Comparison of ENCODE assay signal across 32 cellular contexts in genomic region chr3:130961458-130961857, GRCh38.
"Had no signal": no experiment of that assay in that cellular context is flagged by ENCODE, and none has a peak within 500 bp of the region (broad histone marks: within the 10 kb centered on the region; RNA-seq: fewer than 3 reads in every experiment).

No MANE protein-coding gene starts in this region.

- H3K4me1 ChIP-seq: adrenal gland, body of pancreas, breast epithelium had no signal

- DNase-seq: activated B cell treated with CpG ODN at 0.5 μM for 24 hours; activated CD4-positive, alpha-beta memory T cell treated with anti-CD3 and anti-CD28 coated beads for 36 hours; activated CD4-positive, alpha-beta T cell treated with anti-CD3 and anti-CD28 coated beads for 4 hours; activated CD4-positive, alpha-beta T cell treated with anti-CD3 and anti-CD28 coated beads, Interleukin-2, amount 10 ng/mL, durations not matched to agents 24 days and 14 days; activated CD4-positive, alpha-beta T cell treated with anti-CD3 and anti-CD28 coated beads, Interleukin-2, amount 50 U/mL, for 1 hour; activated CD4-positive, alpha-beta T cell treated with anti-CD3 and anti-CD28 coated beads, Interleukin-2, amount 50 U/mL, for 4 hours; activated CD4-positive, CD25-positive, alpha-beta regulatory T cell treated with anti-CD3 and anti-CD28 coated beads, Interleukin-2, amount 50 U/mL, for 72 hours; activated CD8-positive, alpha-beta memory T cell treated with anti-CD3 and anti-CD28 coated beads, Interleukin-2, amount 50 U/mL, for 4 hours; activated CD8-positive, alpha-beta T cell treated with anti-CD3 and anti-CD28 coated beads for 36 hours; activated effector memory CD4-positive, alpha-beta T cell treated with anti-CD3 and anti-CD28 coated beads, Interleukin-2, amount 50 U/mL, for 16 hours; activated gamma-delta T cell treated with Interleukin-2 at 50 U/mL for 16 hours; activated naive CD4-positive, alpha-beta T cell; activated naive CD4-positive, alpha-beta T cell treated with anti-CD3 and anti-CD28 coated beads for 36 hours; activated naive CD4-positive, alpha-beta T cell treated with anti-CD3 and anti-CD28 coated beads, Interleukin-2, amount 50 U/mL, for 16 hours; activated naive CD8-positive, alpha-beta T cell treated with anti-CD3 and anti-CD28 coated beads for 36 hours; activated T-cell treated with anti-CD3 and anti-CD28 coated beads for 4 hours; activated T-cell treated with anti-CD3 and anti-CD28 coated beads, Interleukin-2, amount 50 U/mL, for 1 hour; activated T-cell treated with anti-CD3 and anti-CD28 coated beads, Interleukin-2, amount 50 U/mL, for 4 hours; activated T-cell treated with anti-CD3 and anti-CD28 coated beads, Interleukin-2, amount 50 U/mL, for 72 hours; adrenal gland; amniotic stem cell; aorta; body of pancreas; brain microvascular endothelial cell; cerebellar nuclear complex; T-helper 1 cell; T-helper 2 cell; T-helper 9 cell had no signal

- H3K9me3 ChIP-seq: adrenal gland, body of pancreas, breast epithelium had no signal

- H3K27ac ChIP-seq: adrenal gland, body of pancreas, brain microvascular endothelial cell, breast epithelium, VCaP had no signal

- H3K4me3 ChIP-seq: adrenal gland, body of pancreas, breast epithelium had no signal

- FAIRE-seq: astrocyte, TTC549 had no signal

- H3K36me3 ChIP-seq: breast epithelium had no signal

- H3K27me3 ChIP-seq: adrenal gland, body of pancreas, brain microvascular endothelial cell, breast epithelium had no signal
